Comparison of ENCODE assay signal across 1 cellular context in the genomic region with DNA sequence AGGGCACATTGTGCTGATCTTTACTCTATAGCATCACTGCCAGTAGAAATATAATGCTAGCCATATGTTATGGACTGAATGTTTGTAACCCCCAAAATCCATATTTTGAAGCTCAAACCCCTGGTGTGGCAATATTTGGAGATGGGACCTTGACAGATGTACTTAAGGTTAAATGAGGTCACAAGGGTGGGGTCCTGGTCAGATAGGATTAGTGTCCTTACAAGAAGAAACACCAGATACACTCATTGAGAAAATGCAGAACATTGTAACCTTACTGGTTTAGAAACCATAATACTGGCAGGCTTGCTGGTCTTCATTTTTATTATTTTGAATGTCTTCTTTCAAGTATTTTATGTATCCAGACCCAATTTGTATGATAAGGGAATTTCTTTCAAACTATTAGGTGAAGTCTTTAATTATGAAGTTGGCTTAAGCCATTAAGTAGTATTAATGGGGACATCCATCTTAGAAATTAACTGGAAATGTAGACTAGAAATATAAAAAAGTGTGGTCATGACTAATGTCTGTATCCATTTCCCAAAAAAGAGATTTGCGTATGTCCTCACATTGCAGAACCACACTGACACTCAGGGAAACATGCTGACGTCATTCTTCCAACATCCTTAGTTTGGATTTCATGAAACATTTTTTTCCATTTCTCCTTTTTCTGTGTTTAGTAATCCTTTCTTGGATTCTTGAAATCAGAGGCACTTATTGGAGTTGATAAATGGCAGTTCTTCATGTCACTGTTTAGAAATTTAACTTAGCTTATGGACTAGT.
TF ChIP-seq lines count a peak whose summit lies in the region.

No MANE protein-coding gene starts in this region.

TF ChIP-seq in GM12878, 131 proteins besides CTCF, POLR2A, EP300 and RAD21:
- TF ChIP-seq SREBF1 (IDR thresholded peaks at IDR 0.05; ENCODE audit: low read length) (no peak), ATF7 (IDR thresholded peaks at IDR 0.05; ENCODE audit: low read depth) (peak; percentile 31; the same call in 1 of the 2 replicates)
- TF ChIP-seq, protein P1, sequence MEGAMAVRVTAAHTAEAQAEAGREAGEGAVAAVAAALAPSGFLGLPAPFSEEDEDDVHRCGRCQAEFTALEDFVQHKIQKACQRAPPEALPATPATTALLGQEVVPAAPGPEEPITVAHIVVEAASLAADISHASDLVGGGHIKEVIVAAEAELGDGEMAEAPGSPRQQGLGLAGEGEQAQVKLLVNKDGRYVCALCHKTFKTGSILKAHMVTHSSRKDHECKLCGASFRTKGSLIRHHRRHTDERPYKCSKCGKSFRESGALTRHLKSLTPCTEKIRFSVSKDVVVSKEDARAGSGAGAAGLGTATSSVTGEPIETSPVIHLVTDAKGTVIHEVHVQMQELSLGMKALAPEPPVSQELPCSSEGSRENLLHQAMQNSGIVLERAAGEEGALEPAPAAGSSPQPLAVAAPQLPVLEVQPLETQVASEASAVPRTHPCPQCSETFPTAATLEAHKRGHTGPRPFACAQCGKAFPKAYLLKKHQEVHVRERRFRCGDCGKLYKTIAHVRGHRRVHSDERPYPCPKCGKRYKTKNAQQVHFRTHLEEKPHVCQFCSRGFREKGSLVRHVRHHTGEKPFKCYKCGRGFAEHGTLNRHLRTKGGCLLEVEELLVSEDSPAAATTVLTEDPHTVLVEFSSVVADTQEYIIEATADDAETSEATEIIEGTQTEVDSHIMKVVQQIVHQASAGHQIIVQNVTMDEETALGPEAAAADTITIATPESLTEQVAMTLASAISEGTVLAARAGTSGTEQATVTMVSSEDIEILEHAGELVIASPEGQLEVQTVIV (IDR thresholded peaks at IDR 0.05; ENCODE audit: borderline replicate concordance, partially characterized antibody): no peak
TF ChIP-seq in GM12878: peak in this region for 1.
